Comparison of ENCODE assay signal across 1 cellular context in the genomic region with DNA sequence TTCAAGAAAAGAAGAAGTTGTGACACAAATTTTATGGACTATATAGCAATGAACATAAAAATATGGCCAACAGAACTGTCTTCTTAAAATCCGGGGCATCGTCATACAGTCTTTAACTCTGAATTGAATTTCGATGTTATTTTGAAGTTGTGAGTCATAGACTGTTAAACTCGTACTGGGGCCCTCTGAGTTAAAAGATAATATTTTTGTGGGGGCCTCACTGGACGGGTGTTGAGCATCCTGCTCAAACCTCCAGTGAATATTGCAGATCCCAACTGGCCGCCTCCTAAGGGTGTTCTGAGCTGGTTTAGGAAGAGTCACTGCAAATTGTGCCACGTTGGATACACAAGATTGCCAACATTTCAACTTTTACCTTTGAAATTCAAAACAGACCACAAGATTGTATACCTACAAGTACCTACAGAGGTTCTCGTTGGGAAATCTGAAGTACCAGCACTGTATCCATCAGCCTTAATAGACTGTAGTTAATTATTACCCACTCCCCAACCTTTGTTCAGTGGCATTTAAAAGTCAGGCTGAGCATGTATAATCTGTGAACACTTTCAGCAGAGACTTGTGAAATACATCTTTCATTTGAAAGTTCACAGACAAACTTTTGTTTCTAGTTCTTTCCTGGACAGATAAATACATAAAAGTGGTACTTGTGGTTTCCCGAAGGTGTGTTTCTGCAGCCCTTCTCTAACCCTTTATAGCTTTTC.
TF ChIP-seq lines count a peak whose summit lies in the region.

No MANE protein-coding gene starts in this region.

TF ChIP-seq in H1, 55 proteins besides CTCF, POLR2A, EP300 and RAD21:
- TF ChIP-seq CREB1 (IDR thresholded peaks at IDR 0.05) = no peak
